ENCODE assay signal across 19 cellular contexts in the genomic region with DNA sequence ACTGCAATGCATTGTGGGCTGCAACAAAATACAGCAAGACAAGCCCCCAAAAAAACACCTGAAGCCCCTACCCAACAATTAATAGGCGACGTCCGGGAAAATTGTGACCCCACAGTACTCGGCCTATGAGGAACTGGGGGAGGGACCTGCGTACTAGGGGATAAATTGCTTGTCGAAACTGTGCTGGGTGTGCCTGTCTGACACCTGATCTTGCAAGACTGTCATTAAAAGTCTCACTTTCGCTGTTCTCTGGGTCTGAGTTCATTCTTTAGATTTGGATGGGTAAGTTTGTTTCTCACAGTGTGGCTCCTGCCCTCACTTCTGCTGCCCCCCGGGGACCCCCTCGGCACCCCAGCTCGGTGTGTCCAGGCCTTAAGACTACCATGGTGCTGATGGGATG. TPM values are rescaled to one million over a fixed set of nuclear protein-coding genes. Genes with fewer than 3 reads are reported as not detected.
A peak's percentile ranks its signal among the peaks of the same experiment; 100 is the strongest.
DNase-seq lines count a peak whose midpoint lies in the region; ATAC-seq, FAIRE-seq and TF ChIP-seq lines count a peak whose summit lies in the region.
"Had no signal": no experiment of that assay in that cellular context is flagged by ENCODE, and none has a peak within 500 bp of the region (broad histone marks: within the 10 kb centered on the region; RNA-seq: fewer than 3 reads in every experiment).

No MANE protein-coding gene starts in this region.

- H3K9me2 ChIP-seq in MM.1S (replicated peaks; ENCODE audit: insufficient read depth, low read length): no peaks in the 10 kb centered on the region

- H3K27ac Mint-ChIP-seq in endodermal cell: peak overlapping the region; percentile 35
- H3K27ac Mint-ChIP-seq: CD8-positive, alpha-beta T cell; HFFc6 had no signal

- no peaks in the 10 kb centered on the region for H3K27me3 ChIP-seq in BLaER1 treated with 17β-estradiol and CSF1 and Interleukin-3, amounts not matched to agents 10 nM and 100 nM
- H3K27me3 ChIP-seq in MM.1S (replicated peaks; ENCODE audit: insufficient read depth, low read length) (no peaks in the 10 kb centered on the region), endodermal cell (ENCODE audit: control insufficient read depth, insufficient read depth, low read length, poor library complexity, severe bottlenecking) (no peaks in the 10 kb centered on the region), pancreas (no peaks in the 10 kb centered on the region), testis (no peaks in the 10 kb centered on the region)

- DNase-seq in GM13976 (ENCODE audit: low spot score): peak; percentile 51
- peak; percentile 39 for DNase-seq in MM.1S
- DNase-seq in endodermal cell: no peak
- DNase-seq in mucosa of descending colon: no peak
- no peak for DNase-seq in pancreas
- DNase-seq in testis: no peak
- DNase-seq: AML-193; CD8-positive, alpha-beta T cell; DND-41; GOT3; HFFc6; NCI-H1436 treated with DMSO at 0.1 percent for 48 hours; NCI-H2081; NCI-H2227 treated with DMSO at 0.1 percent for 48 hours; NCI-H526 treated with DMSO at 0.1 percent for 48 hours; NK-92 treated with Interleukin-12 subunit alpha and Interleukin-12 subunit beta, amount 100 ng/mL, for 24 hours; PC-3 had no signal

- peak overlapping the region; percentile 60 to 94 (median 88); a peak in 21 of 22 replicates for H3K4me2 ChIP-seq in BLaER1 treated with 17β-estradiol and CSF1 and Interleukin-3, amounts not matched to agents 10 nM and 100 nM
- H3K4me2 ChIP-seq in MM.1S (ENCODE audit: low read depth, low read length): peak overlapping the region; percentile 47; the same call in 1 of the 2 replicates

- TF ChIP-seq CTCF in GM13976 (IDR thresholded peaks at IDR 0.05; ENCODE audit: borderline replicate concordance, control extremely low read depth, extremely low read depth, insufficient read depth, missing control alignments): no peak
- no peak for TF ChIP-seq CTCF in MM.1S (IDR thresholded peaks at IDR 0.05; ENCODE audit: low read length)
- TF ChIP-seq CTCF in endodermal cell (conservative IDR thresholded peaks at IDR 0.05): no peak
- TF ChIP-seq CTCF in mucosa of descending colon (IDR thresholded peaks at IDR 0.05): no peak
- TF ChIP-seq CTCF in pancreas (IDR thresholded peaks at IDR 0.05): no peak
- no peak for TF ChIP-seq CTCF in testis (IDR thresholded peaks at IDR 0.05)

- H3K9me3 Mint-ChIP-seq in endodermal cell: no peaks in the 10 kb centered on the region
- H3K9me3 Mint-ChIP-seq: CD8-positive, alpha-beta T cell had no signal

- peak overlapping the region in 7 of 11 experiments; percentile 59 to 82 (median 79); a peak in 10 of 22 replicates for H3K9ac ChIP-seq in BLaER1 treated with 17β-estradiol and CSF1 and Interleukin-3, amounts not matched to agents 10 nM and 100 nM
- H3K9ac ChIP-seq in MM.1S (ENCODE audit: low read length): no peak overlapping the region
- no peak overlapping the region for H3K9ac ChIP-seq in endodermal cell (ENCODE audit: extremely low read depth, low read length, poor library complexity, severe bottlenecking)

- peak overlapping the region in 9 of 11 experiments; percentile 50 to 95 (median 86); a peak in 18 of 22 replicates for H3K27ac ChIP-seq in BLaER1 treated with 17β-estradiol and CSF1 and Interleukin-3, amounts not matched to agents 10 nM and 100 nM
- H3K27ac ChIP-seq in MM.1S (ENCODE audit: low read length) (no peak overlapping the region), endodermal cell (ENCODE audit: low read depth, low read length) (no peak overlapping the region), pancreas (no peak overlapping the region), testis (no peak overlapping the region)

- no peak overlapping the region for H3K4me3 Mint-ChIP-seq in endodermal cell
- H3K4me3 Mint-ChIP-seq: CD8-positive, alpha-beta T cell; HFFc6 had no signal

- no peak for FAIRE-seq in pancreas (lab: Jason Lieb, UNC)

- H3K27me3 Mint-ChIP-seq in endodermal cell (ENCODE audit: insufficient read depth): no peaks in the 10 kb centered on the region

- in situ Hi-C loops in GM13976 (cut with MboI; ENCODE audit: low sequenced_read_pairs, unreplicated experiment): no loop called here

- no peak overlapping the region for H2AFZ ChIP-seq in MM.1S (ENCODE audit: low read length)

- no peak for ATAC-seq in mucosa of descending colon
- no peak for ATAC-seq in HG03175 (IDR thresholded peaks at IDR 0.05; ENCODE audit: unreplicated experiment)
- ATAC-seq in pancreas: no peak
- ATAC-seq: CD8-positive, alpha-beta T cell; PC-3 had no signal

- H3F3A ChIP-seq in MM.1S (ENCODE audit: insufficient read depth, low read length): no peaks in the 10 kb centered on the region

- peaks cover 0 to 43% (median 39%) of the 10 kb centered on the region in 11 experiments; a peak in 18 of 22 replicates for H3K9me3 ChIP-seq in BLaER1 treated with 17β-estradiol and CSF1 and Interleukin-3, amounts not matched to agents 10 nM and 100 nM (replicated peaks in 1 of 11)
- H3K9me3 ChIP-seq in MM.1S (replicated peaks; ENCODE audit: insufficient read depth, low read length): no peaks in the 10 kb centered on the region
- no peaks in the 10 kb centered on the region for H3K9me3 ChIP-seq in endodermal cell (ENCODE audit: control insufficient read depth, low read length)
- no peaks in the 10 kb centered on the region for H3K9me3 ChIP-seq in mucosa of descending colon
- no peaks in the 10 kb centered on the region for H3K9me3 ChIP-seq in pancreas
- H3K9me3 ChIP-seq in testis: no peaks in the 10 kb centered on the region

- peaks cover 0 to 100% (median 0%) of the 10 kb centered on the region in 11 experiments; a peak in 9 of 22 replicates for H4K20me1 ChIP-seq in BLaER1 treated with 17β-estradiol and CSF1 and Interleukin-3, amounts not matched to agents 10 nM and 100 nM
- no peaks in the 10 kb centered on the region for H4K20me1 ChIP-seq in MM.1S (ENCODE audit: insufficient read depth, low read length)

- intact Hi-C loops in mucosa of descending colon (cut with DNase I, micrococcal nuclease) (no loop called here), pancreas (cut with DNase I) (no loop called here), testis (cut with DNase I; ENCODE audit: low total_unique reads) (no loop called here)

- peaks cover 74 to 98% (median 95%) of the 10 kb centered on the region in 10 experiments for H3K4me1 ChIP-seq in BLaER1 treated with 17β-estradiol and CSF1 and Interleukin-3, amounts not matched to agents 10 nM and 100 nM
- H3K4me1 ChIP-seq in MM.1S (ENCODE audit: low read length): peaks cover 8% of the 10 kb centered on the region
- no peaks in the 10 kb centered on the region for H3K4me1 ChIP-seq in endodermal cell (ENCODE audit: control insufficient read depth, insufficient read depth, low read length)
- H3K4me1 ChIP-seq in mucosa of descending colon (ENCODE audit: low read depth): no peaks in the 10 kb centered on the region
- H3K4me1 ChIP-seq in pancreas: peaks cover 9 to 15% (median 13%) of the 10 kb centered on the region in 3 donors
- H3K4me1 ChIP-seq in testis: peaks cover 10% of the 10 kb centered on the region

- peaks cover 34 to 92% (median 54%) of the 10 kb centered on the region in 11 experiments; a peak in 21 of 22 replicates for H3K36me3 ChIP-seq in BLaER1 treated with 17β-estradiol and CSF1 and Interleukin-3, amounts not matched to agents 10 nM and 100 nM
- H3K36me3 ChIP-seq in MM.1S (replicated peaks; ENCODE audit: insufficient read depth, low read length): no peaks in the 10 kb centered on the region
- peaks cover 9% of the 10 kb centered on the region for H3K36me3 ChIP-seq in endodermal cell (ENCODE audit: control insufficient read depth, insufficient read depth, low read length)
- H3K36me3 ChIP-seq in mucosa of descending colon (ENCODE audit: low read depth): no peaks in the 10 kb centered on the region
- H3K36me3 ChIP-seq in pancreas: no peaks in the 10 kb centered on the region
- H3K36me3 ChIP-seq in testis (ENCODE audit: low read depth, missing control alignments): no peaks in the 10 kb centered on the region

- peak overlapping the region in 4 of 10 experiments; percentile 18 to 46 (median 39); a peak in 6 of 20 replicates for H3K4me3 ChIP-seq in BLaER1 treated with 17β-estradiol and CSF1 and Interleukin-3, amounts not matched to agents 10 nM and 100 nM
- H3K4me3 ChIP-seq in MM.1S (ENCODE audit: low read length): peak overlapping the region; percentile 11; the same call in 1 of the 2 replicates
- no peak overlapping the region for H3K4me3 ChIP-seq in endodermal cell (ENCODE audit: low read length)
- H3K4me3 ChIP-seq in mucosa of descending colon: no peak overlapping the region
- H3K4me3 ChIP-seq in pancreas: no peak overlapping the region
- H3K4me3 ChIP-seq in testis: no peak overlapping the region

- TF ChIP-seq POLR2A in testis (IDR thresholded peaks at IDR 0.05): no peak

- peaks cover 5% of the 10 kb centered on the region for H3K4me1 Mint-ChIP-seq in endodermal cell

- H3K36me3 Mint-ChIP-seq in endodermal cell (ENCODE audit: low read depth): peaks cover 25% of the 10 kb centered on the region

- WGBS in endodermal cell (ENCODE audit: insufficient coverage in 1 of 2, insufficient read length in 1 of 2), 2 experiments: 93 to 94% methylated on average over 6 to 10 of the region's 10 CpGs
- WGBS in pancreas, 2 donors: 90 to 91% methylated on average over 10 of the region's 10 CpGs
- 93 to 94% methylated on average over 10 of the region's 10 CpGs for WGBS in testis, 2 donors

- H3K79me2 ChIP-seq in MM.1S (ENCODE audit: low read length): peaks cover 2% of the 10 kb centered on the region; the same call in 1 of the 2 replicates

RNA-seq across cellular contexts. Expression of gene TANGO2, which starts 15.2 kb away (rescaled TPM):
- 10 to 100 TPM; 19.9 to 21.8 TPM for total RNA-seq in endodermal cell
- polyA plus RNA-seq in endodermal cell (2013, experiment 1 of 2): 8.5 TPM
- 9.2 TPM for polyA plus RNA-seq in endodermal cell (2013, experiment 2 of 2)
- 10 to 100 TPM; 17.5 to 29.7 (median 27.6) TPM for total RNA-seq in mucosa of descending colon
- total RNA-seq in pancreas: 10 to 100 TPM in 3 of 6 donors, 1 to 10 TPM in 3; 4.0 to 18.3 (median 9.6) TPM
- polyA plus RNA-seq in pancreas: 10 to 100 TPM; 16.5 to 20.4 TPM
- total RNA-seq in testis: 10 to 100 TPM; 13.5 to 21.5 TPM
- polyA plus RNA-seq in testis (ENCODE audit: insufficient read depth, low read depth, low replicate concordance): 19.0 TPM

RNA-seq across cellular contexts. Expression of gene ARVCF, which starts 19.5 kb away (rescaled TPM):
- total RNA-seq in endodermal cell (10 to 100 TPM; 48.3 to 61.3 TPM), mucosa of descending colon (10 to 100 TPM; 11.2 to 15.3 (median 15.1) TPM), pancreas (10 to 100 TPM in 3 of 6 donors, 1 to 10 TPM in 3; 5.0 to 19.4 (median 9.5) TPM), testis (10 to 100 TPM; 43.2 to 57.7 TPM)
- 71.1 TPM for polyA plus RNA-seq in endodermal cell (2013, experiment 1 of 2)
- 66.0 TPM for polyA plus RNA-seq in endodermal cell (2013, experiment 2 of 2)
- polyA plus RNA-seq in pancreas (10 to 100 TPM; 52.5 to 57.8 TPM), testis (ENCODE audit: insufficient read depth, low read depth, low replicate concordance) (21.1 TPM)

RNA-seq across cellular contexts. Expression of gene DGCR8, which starts 43.9 kb away (rescaled TPM):
- total RNA-seq in endodermal cell: 10 to 100 TPM; 61.3 to 76.1 TPM
- 43.6 TPM for polyA plus RNA-seq in endodermal cell (2013, experiment 1 of 2)
- 34.4 TPM for polyA plus RNA-seq in endodermal cell (2013, experiment 2 of 2)
- total RNA-seq in mucosa of descending colon: 10 to 100 TPM; 39.0 to 48.8 (median 48.4) TPM
- 10 to 100 TPM; 14.9 to 23.5 (median 16.4) TPM for total RNA-seq in pancreas
- 10 to 100 TPM; 31.3 to 31.9 TPM for polyA plus RNA-seq in pancreas
- total RNA-seq in testis: 10 to 100 TPM; 64.8 to 83.7 TPM
- polyA plus RNA-seq in testis (ENCODE audit: insufficient read depth, low read depth, low replicate concordance): 44.4 TPM

Comparison
In these comparisons a context has a peak if more than half of its experiments do, and no peak if none do; other contexts are left out.
1. H3K27ac ChIP-seq: peak in BLaER1 treated with 17β-estradiol and CSF1 and Interleukin-3, amounts not matched to agents 10 nM and 100 nM (9 of 11); none in MM.1S (single experiment), endodermal cell (single experiment), pancreas (0 of 4) and testis (0 of 2).
2. H3K9ac ChIP-seq: peak in BLaER1 treated with 17β-estradiol and CSF1 and Interleukin-3, amounts not matched to agents 10 nM and 100 nM (7 of 11); none in MM.1S (single experiment) and endodermal cell (single experiment).
3. DNase-seq: peak in GM13976 (single experiment) and MM.1S (single experiment); none in endodermal cell (single experiment), mucosa of descending colon (0 of 3), pancreas (0 of 6) and testis (single experiment).